Comparison of ENCODE assay signal across 8 cellular contexts in genomic region chr1:113904674-113905434, GRCh38. TPM values are rescaled to one million over a fixed set of nuclear protein-coding genes. Genes with fewer than 3 reads are reported as not detected.
DNase-seq lines count a peak whose midpoint lies in the region; ATAC-seq and TF ChIP-seq lines count a peak whose summit lies in the region.

AP4B1 (minus strand) TSS chr1:113904799; CDS start chr1:113904717, 82 bp downstream.
DCLRE1B (plus strand) TSS chr1:113905326; CDS start chr1:113905587, 261 bp downstream.

- peak; percentile 89 for TF ChIP-seq CTCF in GM13977 (IDR thresholded peaks at IDR 0.05; ENCODE audit: extremely low read depth, insufficient read depth, missing control alignments)
- TF ChIP-seq CTCF in progenitor cell of endocrine pancreas (IDR thresholded peaks at IDR 0.05; ENCODE audit: unreplicated experiment): peak; percentile 45

- peaks cover 8% of the 10 kb centered on the region for H3K4me1 Mint-ChIP-seq in progenitor cell of endocrine pancreas (ENCODE audit: low read depth)

- peak within 1 kb of the TSS; percentile 96 for H3K27ac Mint-ChIP-seq in progenitor cell of endocrine pancreas

- no peaks in the 10 kb centered on the region for H3K27me3 Mint-ChIP-seq in progenitor cell of endocrine pancreas

- in situ Hi-C loops in GM13977 (cut with MboI; ENCODE audit: low pct_unique_long_range_greater_than_20kb, low sequenced_read_pairs, unreplicated experiment): no loop called here

- H3K9me3 Mint-ChIP-seq in progenitor cell of endocrine pancreas (ENCODE audit: low read depth): no peaks in the 10 kb centered on the region

- peaks cover 5% of the 10 kb centered on the region for H3K36me3 Mint-ChIP-seq in progenitor cell of endocrine pancreas (ENCODE audit: insufficient read depth)

- H3K4me1 ChIP-seq in urinary bladder (ENCODE audit: insufficient read depth): no peaks in the 10 kb centered on the region

- intact Hi-C loops in T-helper 1 cell treated with Interleukin-12 subunit alpha and Interleukin-12 subunit beta and Interleukin-4 antibody, amounts not matched to agents 30 ng/mL and 1 ng/mL, for 36 hours (cut with micrococcal nuclease): loop anchor here (1.0 to 10.0 kb wide), 17 partner anchors 24 to 1194 kb away; partner anchors contain the start of genes BCAS2, CSDE1, HIPK1 and LRIG2
- intact Hi-C loops in left cardiac atrium (cut with DNase I): loop anchor here in 1 of 2 donors (1.0 kb wide), 2 partner anchors 24 to 27 kb away; partner anchors contain the start of gene HIPK1

- H3K27ac ChIP-seq in urinary bladder (ENCODE audit: low read depth): peak within 1 kb of the TSS; percentile 74

- under 1% methylated on average over 67 of the region's 67 CpGs for WGBS in urinary bladder

- peak within 1 kb of the TSS; percentile 87 for H3K4me3 Mint-ChIP-seq in progenitor cell of endocrine pancreas (ENCODE audit: low read depth)

- peak; percentile 94 for DNase-seq in GM13977 (ENCODE audit: low spot score)
- DNase-seq in NCI-H146 treated with DMSO at 0.1 percent for 48 hours (lab: John Stamatoyannopoulos, UW; ENCODE audit: unreplicated experiment): peak; percentile 98
- DNase-seq in amniotic stem cell (lab: John Stamatoyannopoulos, UW): peak; percentile 99
- DNase-seq in left cardiac atrium: peak; percentile 100
- DNase-seq in progenitor cell of endocrine pancreas (ENCODE audit: low spot score, unreplicated experiment): peak; percentile 94

- peak; percentile 93 for ATAC-seq in HG02884 (IDR thresholded peaks at IDR 0.05; ENCODE audit: unreplicated experiment)
- ATAC-seq in left cardiac atrium: peak; percentile 97 to 98

- H3K4me3 ChIP-seq in urinary bladder (ENCODE audit: low read depth, low read length): peak within 1 kb of the TSS; percentile 66

- no peaks in the 10 kb centered on the region for H3K36me3 ChIP-seq in urinary bladder (ENCODE audit: insufficient read depth)

RNA-seq across cellular contexts. Expression of gene AP4B1, which starts in this region (rescaled TPM):
- 50.8 and 52.7 TPM in 2 replicates for total RNA-seq in T-helper 1 cell treated with Interleukin-12 subunit alpha and Interleukin-12 subunit beta and Interleukin-4 antibody, amounts not matched to agents 30 ng/mL and 1 ng/mL, for 36 hours
- total RNA-seq in left cardiac atrium (10 to 100 TPM; 11.9 to 12.0 TPM), progenitor cell of endocrine pancreas (20.2 and 23.4 TPM in 2 replicates), urinary bladder (35.3 TPM)
- polyA plus RNA-seq in urinary bladder: 9.2 TPM

RNA-seq across cellular contexts. Expression of gene DCLRE1B, which starts in this region (rescaled TPM):
- total RNA-seq in T-helper 1 cell treated with Interleukin-12 subunit alpha and Interleukin-12 subunit beta and Interleukin-4 antibody, amounts not matched to agents 30 ng/mL and 1 ng/mL, for 36 hours: 15.1 and 15.7 TPM in 2 replicates
- total RNA-seq in left cardiac atrium (1 to 10 TPM; 3.6 to 4.2 TPM), progenitor cell of endocrine pancreas (9.9 and 10.2 TPM in 2 replicates), urinary bladder (5.0 TPM)
- polyA plus RNA-seq in urinary bladder: 5.1 TPM

Comparison
In these comparisons a context has a peak if more than half of its experiments do, and no peak if none do; other contexts are left out.
1. Peak in every context shown above with its lines: DNase-seq, ATAC-seq, H3K4me3 ChIP-seq and H3K27ac ChIP-seq.